8 cellular contexts compared by ENCODE assay signal in the genomic region with DNA sequence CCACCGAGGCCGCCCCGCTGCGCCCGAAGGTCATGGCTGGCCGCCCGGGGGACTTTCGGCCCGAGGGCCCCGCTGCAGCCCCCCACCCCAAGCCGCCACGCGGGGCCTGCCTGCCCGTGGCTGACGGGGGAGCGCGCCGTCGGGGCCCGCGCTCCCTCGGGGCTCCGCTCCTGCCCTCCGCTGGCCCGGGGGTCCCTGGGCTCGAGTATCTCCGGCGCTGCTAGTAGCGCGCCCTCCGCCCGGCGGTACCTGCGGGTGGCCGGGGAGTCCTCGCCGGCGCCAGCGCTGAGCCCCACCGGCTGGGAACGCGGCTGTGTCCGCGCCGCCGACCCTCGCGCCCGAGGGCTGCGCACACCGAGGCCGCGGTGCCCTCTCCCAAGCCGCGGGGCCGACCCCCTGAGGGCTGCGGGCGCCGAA. TPM values are rescaled to one million over a fixed set of nuclear protein-coding genes. Genes with fewer than 3 reads are reported as not detected.
A peak's percentile ranks its signal among the peaks of the same experiment; 100 is the strongest.
DNase-seq lines count a peak whose midpoint lies in the region; ATAC-seq and TF ChIP-seq lines count a peak whose summit lies in the region.

No MANE protein-coding gene starts in this region.

- no peaks in the 10 kb centered on the region for H3K36me3 Mint-ChIP-seq in stimulated activated naive B cell treated with anti-CD40 and anti-IgM and Interleukin-4, amounts not matched to agents 10 μg/mL and 1 μg/mL and 100 μg/mL, for 72 hours

- peak overlapping the region in 1 of 2 donors; percentile 41 for H3K4me3 Mint-ChIP-seq in stimulated activated naive B cell treated with anti-CD40 and anti-IgM and Interleukin-4, amounts not matched to agents 10 μg/mL and 1 μg/mL and 100 μg/mL, for 72 hours

- H2AFZ ChIP-seq in SK-N-SH (ENCODE audit: low read depth): peak overlapping the region; percentile 92; the same call in 1 of the 2 replicates

- H3K9me3 ChIP-seq in SK-N-SH (no peaks in the 10 kb centered on the region), MG63 (no peaks in the 10 kb centered on the region)

- no peaks in the 10 kb centered on the region for H3K9me2 ChIP-seq in SK-N-SH

- DNase-seq in SK-N-SH (peak; percentile 86), MG63 (no peak), fibroblast of villous mesenchyme (ENCODE audit: low read depth) (no peak), AG08395 (ENCODE audit: low spot score) (no peak)
- DNase-seq in stimulated activated naive B cell treated with anti-CD40 and anti-IgM and Interleukin-4, amounts not matched to agents 10 μg/mL and 1 μg/mL and 100 μg/mL, for 72 hours: no peak

- no peaks in the 10 kb centered on the region for H4K20me1 ChIP-seq in SK-N-SH (ENCODE audit: insufficient read depth)

- no peak for TF ChIP-seq RAD21 in SK-N-SH (IDR thresholded peaks at IDR 0.05; ENCODE audit: low read length)

- H3K27ac ChIP-seq in SK-N-SH (ENCODE audit: low read depth in 2 of 2, low read length in 1 of 2): no peak overlapping the region

- CTCF ChIA-PET in SK-N-SH (lab: Yijun Ruan, JAX): interaction anchor here (0.9 to 10.4 kb wide), 12 partner anchors 12 to 317 kb away, joined by 3 to 107 read pairs (median 3); no protein-coding TSS in a partner anchor

- ATAC-seq in SK-N-SH treated with all-trans-retinoic acid at 6 μM for 48 hours (no peak), GM18861 (IDR thresholded peaks at IDR 0.05; ENCODE audit: unreplicated experiment) (no peak), GM21619 (IDR thresholded peaks at IDR 0.05; ENCODE audit: unreplicated experiment) (no peak)
- peak; percentile 2 to 10 for ATAC-seq in stimulated activated naive B cell treated with anti-CD40 and anti-IgM and Interleukin-4, amounts not matched to agents 10 μg/mL and 1 μg/mL and 100 μg/mL, for 72 hours (replicated peaks)

- POLR2A ChIA-PET in SK-N-SH (lab: Yijun Ruan, JAX): interaction anchor here (0.6 to 1.2 kb wide), 4 partner anchors 165 to 317 kb away, joined by 3 read pairs; no protein-coding TSS in a partner anchor

- H3K9ac ChIP-seq in SK-N-SH: no peak overlapping the region

- no peaks in the 10 kb centered on the region for H3F3A ChIP-seq in SK-N-SH (replicated peaks; ENCODE audit: insufficient read depth)

- TF ChIP-seq CTCF in SK-N-SH (IDR thresholded peaks at IDR 0.05) (no peak), fibroblast of villous mesenchyme (IDR thresholded peaks at IDR 0.05; ENCODE audit: insufficient read depth, low read depth, low read length) (no peak)

- WGBS in SK-N-SH (ENCODE audit: low lambda C conversion rate): 13% methylated on average over 9 of the region's 59 CpGs

- H3K79me2 ChIP-seq in SK-N-SH (ENCODE audit: insufficient read depth): no peaks in the 10 kb centered on the region

- H3K4me3 ChIP-seq in SK-N-SH (ENCODE audit: low read depth in 2 of 2, low read length in 1 of 2) (peak overlapping the region; percentile 71 to 75), MG63 (peak overlapping the region; percentile 56), fibroblast of villous mesenchyme (ENCODE audit: low read depth, low read length) (peak overlapping the region; percentile 59)

- peak overlapping the region; percentile 98 for H3K4me2 ChIP-seq in SK-N-SH

- H3K4me1 ChIP-seq in SK-N-SH (ENCODE audit: control insufficient read depth in 1 of 2, insufficient read depth in 2 of 2, low read depth in 1 of 2, low read length in 1 of 2): peaks cover 0 to 16% of the 10 kb centered on the region in 2 experiments; a peak in 2 of 4 replicates

- no peaks in the 10 kb centered on the region for H3K9me3 Mint-ChIP-seq in stimulated activated naive B cell treated with anti-CD40 and anti-IgM and Interleukin-4, amounts not matched to agents 10 μg/mL and 1 μg/mL and 100 μg/mL, for 72 hours

- H3K27ac Mint-ChIP-seq in stimulated activated naive B cell treated with anti-CD40 and anti-IgM and Interleukin-4, amounts not matched to agents 10 μg/mL and 1 μg/mL and 100 μg/mL, for 72 hours: no peak overlapping the region

- H3K27me3 ChIP-seq in SK-N-SH (ENCODE audit: insufficient read depth) (no peaks in the 10 kb centered on the region; the same call in 1 of the 2 replicates), MG63 (no peaks in the 10 kb centered on the region)

- H3K27me3 Mint-ChIP-seq in stimulated activated naive B cell treated with anti-CD40 and anti-IgM and Interleukin-4, amounts not matched to agents 10 μg/mL and 1 μg/mL and 100 μg/mL, for 72 hours: peaks cover 28 to 45% of the 10 kb centered on the region in 2 donors

- peaks cover 4 to 7% of the 10 kb centered on the region in 2 donors for H3K4me1 Mint-ChIP-seq in stimulated activated naive B cell treated with anti-CD40 and anti-IgM and Interleukin-4, amounts not matched to agents 10 μg/mL and 1 μg/mL and 100 μg/mL, for 72 hours

- H3K36me3 ChIP-seq in SK-N-SH (replicated peaks in 1 of 2; ENCODE audit: control insufficient read depth in 1 of 2, insufficient read depth in 2 of 2, low read length in 1 of 2) (no peaks in the 10 kb centered on the region), MG63 (no peaks in the 10 kb centered on the region)

- no peak for TF ChIP-seq EP300 in SK-N-SH (IDR thresholded peaks at IDR 0.05; ENCODE audit: borderline replicate concordance in 1 of 2, low read depth in 1 of 2, low read length in 1 of 2)

TF ChIP-seq in SK-N-SH, 30 proteins besides CTCF, POLR2A, EP300 and RAD21:
- TF ChIP-seq CHD2 (IDR thresholded peaks at IDR 0.05; ENCODE audit: low read length, partially characterized antibody): no peak
- TF ChIP-seq EZH2phosphoT487 (IDR thresholded peaks at IDR 0.05; ENCODE audit: borderline replicate concordance, low read depth): peak; percentile 42; the same call in 1 of the 2 replicates

TF ChIP-seq in SK-N-SH treated with all-trans-retinoic acid at 6 μM for 48 hours, 23 proteins besides CTCF, POLR2A, EP300 and RAD21 (continues in another document):
- TF ChIP-seq, protein P1, sequence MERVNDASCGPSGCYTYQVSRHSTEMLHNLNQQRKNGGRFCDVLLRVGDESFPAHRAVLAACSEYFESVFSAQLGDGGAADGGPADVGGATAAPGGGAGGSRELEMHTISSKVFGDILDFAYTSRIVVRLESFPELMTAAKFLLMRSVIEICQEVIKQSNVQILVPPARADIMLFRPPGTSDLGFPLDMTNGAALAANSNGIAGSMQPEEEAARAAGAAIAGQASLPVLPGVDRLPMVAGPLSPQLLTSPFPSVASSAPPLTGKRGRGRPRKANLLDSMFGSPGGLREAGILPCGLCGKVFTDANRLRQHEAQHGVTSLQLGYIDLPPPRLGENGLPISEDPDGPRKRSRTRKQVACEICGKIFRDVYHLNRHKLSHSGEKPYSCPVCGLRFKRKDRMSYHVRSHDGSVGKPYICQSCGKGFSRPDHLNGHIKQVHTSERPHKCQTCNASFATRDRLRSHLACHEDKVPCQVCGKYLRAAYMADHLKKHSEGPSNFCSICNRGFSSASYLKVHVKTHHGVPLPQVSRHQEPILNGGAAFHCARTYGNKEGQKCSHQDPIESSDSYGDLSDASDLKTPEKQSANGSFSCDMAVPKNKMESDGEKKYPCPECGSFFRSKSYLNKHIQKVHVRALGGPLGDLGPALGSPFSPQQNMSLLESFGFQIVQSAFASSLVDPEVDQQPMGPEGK (CRISPR knock-in tag; IDR thresholded peaks at IDR 0.05; ENCODE audit: borderline replicate concordance): no peak
- no peak for TF ChIP-seq RARB (CRISPR knock-in tag; IDR thresholded peaks at IDR 0.05)
- TF ChIP-seq ZFP30 (CRISPR knock-in tag; IDR thresholded peaks at IDR 0.05): no peak
- no peak for TF ChIP-seq GLIS3 (CRISPR knock-in tag; IDR thresholded peaks at IDR 0.05)
- no peak for TF ChIP-seq SNAI2 (CRISPR knock-in tag; IDR thresholded peaks at IDR 0.05)
- TF ChIP-seq OSR1 (CRISPR knock-in tag; IDR thresholded peaks at IDR 0.05): no peak
- TF ChIP-seq ISL1 (CRISPR knock-in tag; IDR thresholded peaks at IDR 0.05): no peak
- no peak for TF ChIP-seq CSDC2 (CRISPR knock-in tag; IDR thresholded peaks at IDR 0.05)
- TF ChIP-seq, protein P2, sequence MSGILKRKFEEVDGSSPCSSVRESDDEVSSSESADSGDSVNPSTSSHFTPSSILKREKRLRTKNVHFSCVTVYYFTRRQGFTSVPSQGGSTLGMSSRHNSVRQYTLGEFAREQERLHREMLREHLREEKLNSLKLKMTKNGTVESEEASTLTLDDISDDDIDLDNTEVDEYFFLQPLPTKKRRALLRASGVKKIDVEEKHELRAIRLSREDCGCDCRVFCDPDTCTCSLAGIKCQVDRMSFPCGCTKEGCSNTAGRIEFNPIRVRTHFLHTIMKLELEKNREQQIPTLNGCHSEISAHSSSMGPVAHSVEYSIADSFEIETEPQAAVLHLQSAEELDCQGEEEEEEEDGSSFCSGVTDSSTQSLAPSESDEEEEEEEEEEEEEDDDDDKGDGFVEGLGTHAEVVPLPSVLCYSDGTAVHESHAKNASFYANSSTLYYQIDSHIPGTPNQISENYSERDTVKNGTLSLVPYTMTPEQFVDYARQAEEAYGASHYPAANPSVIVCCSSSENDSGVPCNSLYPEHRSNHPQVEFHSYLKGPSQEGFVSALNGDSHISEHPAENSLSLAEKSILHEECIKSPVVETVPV (CRISPR knock-in tag; IDR thresholded peaks at IDR 0.05): no peak
- TF ChIP-seq TOX (CRISPR knock-in tag; IDR thresholded peaks at IDR 0.05; ENCODE audit: borderline replicate concordance): no peak
- TF ChIP-seq ESRRG (CRISPR knock-in tag; IDR thresholded peaks at IDR 0.05): no peak
- no peak for TF ChIP-seq BACH2 (CRISPR knock-in tag; IDR thresholded peaks at IDR 0.05; ENCODE audit: borderline replicate concordance)

RNA-seq across cellular contexts. Expression of a gene that starts 0.3 kb away (rescaled TPM):
- polyA plus RNA-seq in SK-N-SH (2012; rRNA removed): 0.03 and 0.13 TPM in 2 replicates
- 0.06 and 0.09 TPM in 2 replicates for polyA plus RNA-seq in SK-N-SH (2012; cell fraction: cytosol; rRNA removed)
- polyA plus RNA-seq in SK-N-SH (2012; cell fraction: nucleus; rRNA removed): 0.02 TPM in 1 of 2 replicates, not detected in the other
- 0.91 TPM in 1 of 2 replicates, not detected in the other for total RNA-seq in MG63 (2014; rRNA removed; shearing (Covaris generic); ENCODE audit: low replicate concordance)
- under 0.01 TPM in 1 of 2 replicates, not detected in the other for total RNA-seq in fibroblast of villous mesenchyme

Comparison
In these comparisons a context has a peak if more than half of its experiments do, and no peak if none do; other contexts are left out.
1. ATAC-seq: peak in stimulated activated naive B cell treated with anti-CD40 and anti-IgM and Interleukin-4, amounts not matched to agents 10 μg/mL and 1 μg/mL and 100 μg/mL, for 72 hours (2 of 2); none in SK-N-SH treated with all-trans-retinoic acid at 6 μM for 48 hours (single experiment), GM18861 (single experiment) and GM21619 (single experiment).
2. Peak in every context shown above with its lines, with median percentiles within 50 percentile points of each other: H3K4me3 ChIP-seq.